1 cellular context compared by ENCODE assay signal in genomic region chr19:32661318-32661717, GRCh38.
TF ChIP-seq lines count a peak whose summit lies in the region.

No MANE protein-coding gene starts in this region.

TF ChIP-seq in HepG2, 621 proteins besides CTCF, POLR2A, EP300 and RAD21:
- TF ChIP-seq PAF1 (CRISPR knock-in tag; IDR thresholded peaks at IDR 0.05) = no peak
- no peak for TF ChIP-seq NR2F6 (IDR thresholded peaks at IDR 0.05)
- TF ChIP-seq NR2F6 (CRISPR knock-in tag; IDR thresholded peaks at IDR 0.05) = 0 out of 2 replicates have a peak, but pooled peaks have one; percentile 27
- no peak for TF ChIP-seq CC2D1A (CRISPR knock-in tag; IDR thresholded peaks at IDR 0.05)
- TF ChIP-seq IKZF1 (IDR thresholded peaks at IDR 0.05) = no peak
- no peak for TF ChIP-seq ZNF44 (CRISPR knock-in tag; IDR thresholded peaks at IDR 0.05)
- no peak for TF ChIP-seq NFE2 (CRISPR knock-in tag; IDR thresholded peaks at IDR 0.05)
- TF ChIP-seq RFXANK (CRISPR knock-in tag; IDR thresholded peaks at IDR 0.05) = no peak
- TF ChIP-seq ATF4 (CRISPR knock-in tag; IDR thresholded peaks at IDR 0.05) = peak in 1 of 2 experiments; percentile 48; a peak in 1 of 4 replicates
- TF ChIP-seq ZNF362 (CRISPR knock-in tag; IDR thresholded peaks at IDR 0.05; ENCODE audit: borderline replicate concordance) = peak; percentile 19; the same call in 1 of the 2 replicates
- peak; percentile 31 for TF ChIP-seq SKI (IDR thresholded peaks at IDR 0.05; ENCODE audit: partially characterized antibody)
- TF ChIP-seq NCOR1 (IDR thresholded peaks at IDR 0.05; ENCODE audit: borderline replicate concordance, low read length) = 0 out of 2 replicates have a peak, but pooled peaks have one; percentile 32
- peak; percentile 72 for TF ChIP-seq ZNF770 (CRISPR knock-in tag; IDR thresholded peaks at IDR 0.05)
- TF ChIP-seq ZNF616 (CRISPR knock-in tag; IDR thresholded peaks at IDR 0.05; ENCODE audit: low read depth) = no peak
- TF ChIP-seq PHF20 (CRISPR knock-in tag; IDR thresholded peaks at IDR 0.05) = no peak
- TF ChIP-seq SP5 (CRISPR knock-in tag; IDR thresholded peaks at IDR 0.05; ENCODE audit: borderline replicate concordance, low read depth) = 0 out of 2 replicates have a peak, but pooled peaks have one; percentile 12
- TF ChIP-seq FOSL2 (CRISPR knock-in tag; IDR thresholded peaks at IDR 0.05) = peak; percentile 79
- TF ChIP-seq BHLHE40 (IDR thresholded peaks at IDR 0.05; ENCODE audit: low read length) = no peak
- no peak for TF ChIP-seq ZMYM3 (CRISPR knock-in tag; IDR thresholded peaks at IDR 0.05)
- TF ChIP-seq RARG (CRISPR knock-in tag; IDR thresholded peaks at IDR 0.05; ENCODE audit: low read depth) = no peak
- no peak for TF ChIP-seq ZNF414 (CRISPR knock-in tag; IDR thresholded peaks at IDR 0.05)
- no peak for TF ChIP-seq ATF7-NPFF (CRISPR knock-in tag; IDR thresholded peaks at IDR 0.05; ENCODE audit: low read depth)
- TF ChIP-seq ZNF556 (CRISPR knock-in tag; IDR thresholded peaks at IDR 0.05; ENCODE audit: borderline replicate concordance) = no peak
- peak; percentile 35; the same call in 1 of the 2 replicates for TF ChIP-seq CEBPG (CRISPR knock-in tag; IDR thresholded peaks at IDR 0.05)
- no peak for TF ChIP-seq ZNF512 (CRISPR knock-in tag; IDR thresholded peaks at IDR 0.05)
- TF ChIP-seq FOSL1 (CRISPR knock-in tag; IDR thresholded peaks at IDR 0.05; ENCODE audit: borderline replicate concordance) = no peak
- peak; percentile 54 for TF ChIP-seq RARA (CRISPR knock-in tag; IDR thresholded peaks at IDR 0.05)
- TF ChIP-seq HIVEP1 (CRISPR knock-in tag; IDR thresholded peaks at IDR 0.05) = no peak
- TF ChIP-seq ZNF143 (CRISPR knock-in tag; IDR thresholded peaks at IDR 0.05) = no peak
- peak; percentile 39; the same call in 1 of the 2 replicates for TF ChIP-seq ARID5B (CRISPR knock-in tag; IDR thresholded peaks at IDR 0.05)
- TF ChIP-seq CERS6 (CRISPR knock-in tag; IDR thresholded peaks at IDR 0.05) = no peak
- TF ChIP-seq HNF4A (CRISPR knock-in tag; IDR thresholded peaks at IDR 0.05) = peak; percentile 47
- no peak for TF ChIP-seq ZBED4 (CRISPR knock-in tag; IDR thresholded peaks at IDR 0.05; ENCODE audit: borderline replicate concordance)
- peak; percentile 27 for TF ChIP-seq TEAD3 (CRISPR knock-in tag; optimal IDR thresholded peaks at IDR 0.05; ENCODE audit: borderline replicate concordance)
- TF ChIP-seq THYN1 (CRISPR knock-in tag; IDR thresholded peaks at IDR 0.05; ENCODE audit: borderline replicate concordance, low read depth) = no peak
